ENCODE assay signal across 8 cellular contexts in the genomic region with DNA sequence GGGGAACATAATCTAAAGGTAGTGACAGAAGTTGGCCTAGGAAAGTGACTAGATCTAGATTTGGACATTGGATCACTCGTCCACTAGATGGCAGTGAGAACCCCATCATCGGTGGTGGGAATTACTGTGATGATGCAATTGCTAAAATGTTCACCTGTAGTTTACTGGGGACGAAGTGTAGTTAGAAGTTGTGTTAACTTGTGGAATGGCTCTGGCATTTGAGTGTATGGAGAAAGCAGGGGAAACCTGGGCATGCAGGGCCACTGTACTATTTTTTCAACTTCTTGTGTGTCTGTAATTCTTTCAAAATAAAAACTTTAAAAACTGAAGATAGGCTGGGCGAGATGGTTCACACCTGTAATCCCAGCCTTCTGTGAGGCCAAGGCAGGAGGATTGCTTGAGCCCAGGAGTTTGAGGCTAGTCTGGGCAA.
DNase-seq lines count a peak whose midpoint lies in the region; ATAC-seq and TF ChIP-seq lines count a peak whose summit lies in the region.

No MANE protein-coding gene starts in this region.

- DNase-seq in A673 (ENCODE audit: low spot score) (peak; percentile 72), NCI-H446 (lab: John Stamatoyannopoulos, UW) (peak; percentile 39 to 69), coronary artery (ENCODE audit: low spot score) (no peak), lung (ENCODE audit: low spot score) (peak; percentile 56)
- DNase-seq in activated CD4-positive, alpha-beta T cell treated with anti-CD3 and anti-CD28 coated beads for 48 hours, result peak; percentile 71
- peak; percentile 30 to 41 for DNase-seq in stimulated activated CD8-positive, alpha-beta memory T cell treated with anti-CD3 and anti-CD28 coated beads, Interleukin-2, amount 100 ng/mL, for 1 hour (ENCODE audit: low read depth in 2 of 2)

- H3K4me1 ChIP-seq in A673 (ENCODE audit: insufficient read depth, low read length, poor library complexity, severe bottlenecking) (peaks cover 14% of the 10 kb centered on the region), lung (ENCODE audit: control insufficient read depth in 2 of 2, insufficient read depth in 2 of 2, low read length in 2 of 2) (no peaks in the 10 kb centered on the region)

- BruUV-seq in A673 (replicated peaks; lab: Mats Ljungman, UMichigan), result no TSS peak

- intact Hi-C loops in A673 (cut with micrococcal nuclease; ENCODE audit: unreplicated experiment), result loop anchor here (1.0 to 2.0 kb wide), 2 partner anchors 104 to 133 kb away; no protein-coding TSS in a partner anchor

- TF ChIP-seq CTCF in A673 (conservative IDR thresholded peaks at IDR 0.05; ENCODE audit: low read depth, low read length), result peak; percentile 87
- TF ChIP-seq CTCF in coronary artery (IDR thresholded peaks at IDR 0.05), result peak; percentile 71
- peak; percentile 65 for TF ChIP-seq CTCF in lung (IDR thresholded peaks at IDR 0.05; ENCODE audit: control extremely low read depth, extremely low read depth)

- H3K9me3 ChIP-seq in A673 (ENCODE audit: low read depth, low read length, poor library complexity, severe bottlenecking) (no peaks in the 10 kb centered on the region), lung (ENCODE audit: control insufficient read depth in 2 of 2, insufficient read depth in 1 of 2, low read length in 1 of 2) (no peaks in the 10 kb centered on the region)

- POLR2A ChIA-PET in A673 (lab: Charles Lee; ENCODE audit: low non-redundant PET), result no interaction called here

- CTCF ChIA-PET in A673 (lab: Charles Lee), result no interaction called here

- H3K4me3 ChIP-seq in A673 (ENCODE audit: low read depth, low read length, poor library complexity, severe bottlenecking) (no peak overlapping the region), coronary artery (no peak overlapping the region), lung (no peak overlapping the region)

- H3K27ac ChIP-seq in A673 (ENCODE audit: low read depth, low read length, poor library complexity, severe bottlenecking), result no peak overlapping the region
- no peak overlapping the region for H3K27ac ChIP-seq in coronary artery
- H3K27ac ChIP-seq in lung (ENCODE audit: low read depth in 1 of 2, low read length in 1 of 2), result no peak overlapping the region

- whole genome bisulfite sequencing in lung, 2 donors, result 22 to 24% methylated on average over 4 of the region's 4 CpGs

- ATAC-seq in GM18511 (IDR thresholded peaks at IDR 0.05; ENCODE audit: unreplicated experiment), result peak; percentile 68
- peak; percentile 48 for ATAC-seq in HG03066 (IDR thresholded peaks at IDR 0.05; ENCODE audit: low read depth, unreplicated experiment)
- peak; percentile 71 for ATAC-seq in lung (ENCODE audit: insufficient read depth, low FRiP score)

- no peaks in the 10 kb centered on the region for H3K27me3 ChIP-seq in A673 (replicated peaks; ENCODE audit: insufficient read depth, low read depth, low read length, poor library complexity)
- no peaks in the 10 kb centered on the region for H3K27me3 ChIP-seq in lung (ENCODE audit: control insufficient read depth, insufficient read depth)

- no peaks in the 10 kb centered on the region for H3K36me3 ChIP-seq in A673 (ENCODE audit: insufficient read depth, low read length, poor library complexity, severe bottlenecking)
- no peaks in the 10 kb centered on the region for H3K36me3 ChIP-seq in lung (ENCODE audit: control insufficient read depth in 2 of 2, insufficient read depth in 2 of 2, low read length in 2 of 2)
